ENCODE assay signal across 19 cellular contexts in the genomic region with DNA sequence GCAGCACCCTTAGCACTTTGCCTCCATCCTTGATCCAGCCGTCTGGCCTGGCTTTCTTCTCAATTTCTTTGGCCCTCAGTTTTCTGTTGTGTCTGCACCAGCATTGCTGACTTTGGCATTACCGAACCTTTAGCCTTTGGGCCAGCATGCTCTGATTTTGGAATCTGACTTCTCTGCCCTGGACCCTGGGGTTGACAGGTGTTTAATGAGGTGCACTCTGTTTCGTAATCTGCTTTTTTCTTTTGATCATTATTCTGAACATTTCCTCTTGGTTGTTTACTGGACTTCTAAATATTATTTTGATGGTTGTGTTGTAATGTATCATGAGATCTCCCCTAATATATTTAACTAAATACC.
DNase-seq lines count a peak whose midpoint lies in the region; ATAC-seq, FAIRE-seq and TF ChIP-seq lines count a peak whose summit lies in the region.
"Had no signal": no experiment of that assay in that cellular context is flagged by ENCODE, and none has a peak within 500 bp of the region (broad histone marks: within the 10 kb centered on the region; RNA-seq: fewer than 3 reads in every experiment).

No MANE protein-coding gene starts in this region.

- H2AFZ ChIP-seq in HepG2 (ENCODE audit: low read length) = no peak overlapping the region
- H2AFZ ChIP-seq: neural progenitor cell had no signal

- H3K9me3 ChIP-seq in T-helper 17 cell (ENCODE audit: control insufficient read depth, low read length, poor library complexity, severe bottlenecking) (no peaks in the 10 kb centered on the region), HepG2 (ENCODE audit: low read length) (no peaks in the 10 kb centered on the region), stomach (no peaks in the 10 kb centered on the region), heart right ventricle (no peaks in the 10 kb centered on the region)
- H3K9me3 ChIP-seq: A549, breast epithelium had no signal

- no peak for TF ChIP-seq CTCF in HepG2 (CRISPR knock-in tag; IDR thresholded peaks at IDR 0.05)
- TF ChIP-seq CTCF in stomach (IDR thresholded peaks at IDR 0.05) = no peak
- TF ChIP-seq CTCF in heart right ventricle (IDR thresholded peaks at IDR 0.05) = no peak

- H3K27me3 ChIP-seq in HepG2 (ENCODE audit: control insufficient read depth in 1 of 2, insufficient read depth in 2 of 2, low read length in 2 of 2) (no peaks in the 10 kb centered on the region), stomach (no peaks in the 10 kb centered on the region), heart right ventricle (no peaks in the 10 kb centered on the region)
- H3K27me3 ChIP-seq: breast epithelium, neural progenitor cell had no signal

- no peaks in the 10 kb centered on the region for H3K36me3 ChIP-seq in HepG2 (replicated peaks in 1 of 2; ENCODE audit: control insufficient read depth in 1 of 2, insufficient read depth in 2 of 2, low read length in 2 of 2)
- H3K36me3 ChIP-seq in stomach = no peaks in the 10 kb centered on the region
- no peaks in the 10 kb centered on the region for H3K36me3 ChIP-seq in heart right ventricle
- H3K36me3 ChIP-seq: breast epithelium, neural progenitor cell, WERI-Rb-1 had no signal

- CTCF ChIA-PET in activated CD4-positive, alpha-beta T cell treated with anti-CD3 and anti-CD28 coated beads, Interleukin-2, amount 10 ng/mL, durations not matched to agents 7 days and 5 days (lab: Charles Lee) = interaction anchor here (1.7 kb wide), 1 partner anchor 17 kb away, joined by 5 read pairs; no protein-coding TSS in a partner anchor
- CTCF ChIA-PET in HepG2 (lab: Yijun Ruan, JAX; ENCODE audit: low intra/inter-chr PET ratio, low total read pairs) = no interaction called here

- BruUV-seq in HepG2 (replicated peaks; lab: Mats Ljungman, UMichigan) = no TSS peak

- TF ChIP-seq RAD21 in HepG2 (CRISPR knock-in tag; IDR thresholded peaks at IDR 0.05) = no peak

- peaks cover 58% of the 10 kb centered on the region for H3K4me1 ChIP-seq in HepG2 (ENCODE audit: insufficient read depth, low read length)
- H3K4me1 ChIP-seq in stomach = peaks cover 24 to 33% (median 29%) of the 10 kb centered on the region in 4 donors
- H3K4me1 ChIP-seq in heart right ventricle = peaks cover 0 to 29% (median 7%) of the 10 kb centered on the region in 9 donors
- H3K4me1 ChIP-seq: A549 had no signal

- no peak for TF ChIP-seq POLR2A in HepG2 (IDR thresholded peaks at IDR 0.05; ENCODE audit: insufficient read depth in 1 of 2, low read depth in 2 of 2, low read length in 2 of 2)
- no peak for TF ChIP-seq POLR2A in stomach (IDR thresholded peaks at IDR 0.05)
- no peak for TF ChIP-seq POLR2A in H54 (IDR thresholded peaks at IDR 0.05; ENCODE audit: low read depth, low read length)

- no peaks in the 10 kb centered on the region for H3K9me3 Mint-ChIP-seq in activated CD4-positive, alpha-beta T cell treated with anti-CD3 and anti-CD28 coated beads, Interleukin-2, amount 10 ng/mL, durations not matched to agents 7 days and 5 days
- H3K9me3 Mint-ChIP-seq: activated naive CD8-positive, alpha-beta T cell treated with anti-CD3 and anti-CD28 coated beads, Interleukin-2, amount 10 ng/mL, durations not matched to agents 7 days and 5 days; CD4-positive, alpha-beta T cell; neural progenitor cell had no signal

- peak overlapping the region; percentile 88 for H3K4me2 ChIP-seq in HepG2 (ENCODE audit: low read depth, low read length)
- H3K4me2 ChIP-seq: A549, neural progenitor cell had no signal

- TF ChIP-seq EP300 in HepG2 (IDR thresholded peaks at IDR 0.05; ENCODE audit: low read depth in 2 of 2, low read length in 2 of 2) (no peak), HepG2 (CRISPR knock-in tag; IDR thresholded peaks at IDR 0.05; ENCODE audit: borderline replicate concordance) (no peak), stomach (IDR thresholded peaks at IDR 0.05) (no peak)

- no peak overlapping the region for H3K9ac ChIP-seq in HepG2 (ENCODE audit: insufficient read depth, low read depth, low read length)
- H3K9ac ChIP-seq: neural progenitor cell had no signal

- in situ Hi-C loops in HepG2 (cut with HindIII; ENCODE audit: extremely low pct_ligation_motif_present, low pct_unique_long_range_greater_than_20kb) = no loop called here

- H4K20me1 ChIP-seq in HepG2 (ENCODE audit: insufficient read depth, low read length) = no peaks in the 10 kb centered on the region

- ATAC-seq in T-helper 17 cell (no peak), HepG2 (no peak), heart right ventricle (no peak)
- ATAC-seq: A549 had no signal

- peak overlapping the region in 1 of 3 experiments; percentile 22; a peak in 1 of 6 replicates for H3K4me3 ChIP-seq in HepG2 (replicated peaks in 1 of 3; ENCODE audit: insufficient read depth in 1 of 3, low read depth in 2 of 3, low read length in 3 of 3)
- no peak overlapping the region for H3K4me3 ChIP-seq in stomach
- H3K4me3 ChIP-seq in heart right ventricle = no peak overlapping the region
- H3K4me3 ChIP-seq: A549, breast epithelium, neural progenitor cell had no signal

- intact Hi-C loops in HepG2 (cut with micrococcal nuclease; ENCODE audit: unreplicated experiment) = loop anchor here (5.0 kb wide), 2 partner anchors 58 to 183 kb away; a partner anchor contains a TSS
- intact Hi-C loops in stomach (cut with DNase I; ENCODE audit: low total_unique reads) = no loop called here
- intact Hi-C loops in heart right ventricle (cut with DNase I) = loop anchor here in 7 of 10 donors (2.0 to 10.0 kb wide), 5 partner anchors 96 to 250 kb away; a partner anchor contains a TSS

- H3K27me3 Mint-ChIP-seq in activated CD4-positive, alpha-beta T cell treated with anti-CD3 and anti-CD28 coated beads, Interleukin-2, amount 10 ng/mL, durations not matched to agents 7 days and 5 days = no peaks in the 10 kb centered on the region
- no peaks in the 10 kb centered on the region for H3K27me3 Mint-ChIP-seq in T-helper 17 cell
- H3K27me3 Mint-ChIP-seq: activated naive CD8-positive, alpha-beta T cell treated with anti-CD3 and anti-CD28 coated beads, Interleukin-2, amount 10 ng/mL, durations not matched to agents 7 days and 5 days; CD4-positive, alpha-beta T cell had no signal

- H3K4me3 Mint-ChIP-seq in activated CD4-positive, alpha-beta T cell treated with anti-CD3 and anti-CD28 coated beads, Interleukin-2, amount 10 ng/mL, durations not matched to agents 7 days and 5 days = no peak overlapping the region
- peak overlapping the region; percentile 39 for H3K4me3 Mint-ChIP-seq in T-helper 17 cell
- H3K4me3 Mint-ChIP-seq: neural progenitor cell had no signal

- H3K27ac ChIP-seq in HepG2 (ENCODE audit: extremely low read length, insufficient read depth, low read length) (no peak overlapping the region), stomach (peak overlapping the region; percentile 56 to 82 (median 70)), heart right ventricle (no peak overlapping the region)
- H3K27ac ChIP-seq: A549, neural progenitor cell, WERI-Rb-1 had no signal

- 63% methylated on average over 3 of the region's 3 CpGs for WGBS in HepG2 (ENCODE audit: low lambda C conversion rate)
- WGBS in stomach, 5 donors = 69 to 76% (median 75%) methylated on average over 3 of the region's 3 CpGs
- whole genome bisulfite sequencing in heart right ventricle, 2 donors = 89 to 91% methylated on average over 3 of the region's 3 CpGs

- H3K27ac Mint-ChIP-seq in activated CD4-positive, alpha-beta T cell treated with anti-CD3 and anti-CD28 coated beads, Interleukin-2, amount 10 ng/mL, durations not matched to agents 7 days and 5 days = peak overlapping the region; percentile 42
- peak overlapping the region; percentile 72 for H3K27ac Mint-ChIP-seq in T-helper 17 cell
- H3K27ac Mint-ChIP-seq: CD4-positive, alpha-beta T cell; neural progenitor cell had no signal

- FAIRE-seq in HepG2 (lab: Jason Lieb, UNC) (no peak), H54 (lab: Jason Lieb, UNC) (no peak)
- FAIRE-seq: A549 had no signal

- POLR2A ChIA-PET in activated CD4-positive, alpha-beta T cell treated with anti-CD3 and anti-CD28 coated beads, Interleukin-2, amount 10 ng/mL, durations not matched to agents 7 days and 5 days (lab: Charles Lee) = no interaction called here
- POLR2A ChIA-PET in HepG2 (lab: Yijun Ruan, JAX) = no interaction called here

- no peak for DNase-seq in activated CD4-positive, alpha-beta T cell treated with anti-CD3 and anti-CD28 coated beads, Interleukin-2, amount 10 ng/mL, durations not matched to agents 7 days and 5 days
- DNase-seq in activated CD4-positive, alpha-beta T cell treated with anti-CD3 and anti-CD28 coated beads for 4 hours = no peak
- DNase-seq in T-helper 17 cell = no peak
- DNase-seq in HepG2 (ENCODE audit: low spot score) = no peak
- DNase-seq in stomach = no peak
- DNase-seq in DMS53 (lab: John Stamatoyannopoulos, UW) = no peak
- no peak for DNase-seq in heart right ventricle
- no peak for DNase-seq in H54 (ENCODE audit: insufficient read length, low spot score)
- DNase-seq: activated CD8-positive, alpha-beta memory T cell treated with anti-CD3 and anti-CD28 coated beads, Interleukin-2, amount 50 U/mL, for 4 hours; activated naive CD8-positive, alpha-beta T cell treated with anti-CD3 and anti-CD28 coated beads, Interleukin-2, amount 10 ng/mL, durations not matched to agents 7 days and 5 days; CD4-positive, alpha-beta T cell; EL; NCI-H2081; right cardiac atrium; stimulated activated CD4-positive, alpha-beta T cell treated with anti-CD3 and anti-CD28 coated beads, Interleukin-2, amount 100 ng/mL, for 24 hours; WERI-Rb-1 had no signal

- H3K36me3 Mint-ChIP-seq in activated CD4-positive, alpha-beta T cell treated with anti-CD3 and anti-CD28 coated beads, Interleukin-2, amount 10 ng/mL, durations not matched to agents 7 days and 5 days (ENCODE audit: low read depth) = no peaks in the 10 kb centered on the region
- peaks cover 2% of the 10 kb centered on the region for H3K36me3 Mint-ChIP-seq in T-helper 17 cell (ENCODE audit: low read depth)
- H3K36me3 Mint-ChIP-seq: neural progenitor cell had no signal

- no peaks in the 10 kb centered on the region for H3K79me2 ChIP-seq in HepG2 (ENCODE audit: insufficient read depth, low read length)

- H3K4me1 Mint-ChIP-seq in activated CD4-positive, alpha-beta T cell treated with anti-CD3 and anti-CD28 coated beads, Interleukin-2, amount 10 ng/mL, durations not matched to agents 7 days and 5 days = peaks cover 28% of the 10 kb centered on the region
- H3K4me1 Mint-ChIP-seq in T-helper 17 cell = peaks cover 20% of the 10 kb centered on the region

Comparison
In these comparisons a context has a peak if more than half of its experiments do, and no peak if none do; other contexts are left out.
1. H3K27ac ChIP-seq: peak in stomach (5 of 5); none in HepG2 (single experiment) and heart right ventricle (0 of 10).